In the genomic region with DNA sequence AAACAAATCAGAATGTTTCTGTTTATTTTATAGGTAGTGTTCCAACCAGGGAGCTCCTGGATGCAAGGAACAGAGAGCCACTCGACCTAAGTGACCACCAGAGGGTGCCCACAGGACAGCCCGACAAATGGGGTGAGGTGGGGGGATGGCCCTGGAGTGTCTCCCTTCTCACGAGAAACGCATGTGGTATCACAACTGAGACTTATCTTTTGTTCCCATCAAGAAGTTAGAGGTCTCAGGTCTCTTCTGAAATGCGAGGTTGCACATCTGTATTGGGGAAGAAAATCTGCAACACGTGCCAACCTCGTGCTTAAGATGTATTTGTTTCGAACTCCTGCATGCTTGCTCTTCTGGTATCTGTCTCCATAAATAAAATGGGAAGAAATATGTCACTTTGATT, we compare ENCODE assay signal across 9 cellular contexts.
A peak's percentile ranks its signal among the peaks of the same experiment; 100 is the strongest.
DNase-seq lines count a peak whose midpoint lies in the region; ATAC-seq and TF ChIP-seq lines count a peak whose summit lies in the region.
"Had no signal": no experiment of that assay in that cellular context is flagged by ENCODE, and none has a peak within 500 bp of the region (broad histone marks: within the 10 kb centered on the region; RNA-seq: fewer than 3 reads in every experiment).

No MANE protein-coding gene starts in this region.

- H3K4me1 ChIP-seq in Caco-2, result peaks cover 34% of the 10 kb centered on the region
- no peaks in the 10 kb centered on the region for H3K4me1 ChIP-seq in adipocyte (ENCODE audit: control insufficient read depth, insufficient read depth, low read length)
- H3K4me1 ChIP-seq in right lobe of liver, result no peaks in the 10 kb centered on the region
- H3K4me1 ChIP-seq in esophagus squamous epithelium, result no peaks in the 10 kb centered on the region

- no peak overlapping the region for H3K9ac ChIP-seq in adipocyte (ENCODE audit: low read length)

- H3K36me3 ChIP-seq in Caco-2 (ENCODE audit: control insufficient read depth, insufficient read depth, low read length) (no peaks in the 10 kb centered on the region), adipocyte (ENCODE audit: control insufficient read depth, insufficient read depth, low read length, severe bottlenecking) (no peaks in the 10 kb centered on the region), right lobe of liver (no peaks in the 10 kb centered on the region), esophagus squamous epithelium (no peaks in the 10 kb centered on the region)

- H3K4me3 ChIP-seq in Caco-2 (ENCODE audit: low read depth, low read length) (no peak overlapping the region), adipocyte (ENCODE audit: low read length) (no peak overlapping the region), right lobe of liver (no peak overlapping the region), esophagus squamous epithelium (no peak overlapping the region)

- H3K4me1 Mint-ChIP-seq in Caco-2 (ENCODE audit: low read depth, unreplicated experiment) (peaks cover 27% of the 10 kb centered on the region), HFFc6 (ENCODE audit: low read depth) (no peaks in the 10 kb centered on the region)

- peak; percentile 68 to 74 for DNase-seq in Caco-2
- DNase-seq in HFFc6, result peak; percentile 6
- DNase-seq in adipocyte (ENCODE audit: low read depth), result peak; percentile 44
- DNase-seq in right lobe of liver, result peak in 1 of 3 donors; percentile 46
- no peak for DNase-seq in SW 1271 (lab: John Stamatoyannopoulos, UW)
- no peak for DNase-seq in NOMO-1 treated with dmso at 0.1 percent for 144 hours (lab: John Stamatoyannopoulos, UW; ENCODE audit: unreplicated experiment)
- no peak for DNase-seq in esophagus squamous epithelium (lab: John Stamatoyannopoulos, UW)
- DNase-seq: activated naive CD4-positive, alpha-beta T cell treated with anti-CD3 and anti-CD28 coated beads for 36 hours had no signal

- TF ChIP-seq CTCF in Caco-2 (IDR thresholded peaks at IDR 0.05; ENCODE audit: insufficient read depth in 1 of 2, low read depth in 1 of 2, low read length in 1 of 2, severe bottlenecking in 1 of 2, unreplicated experiment in 1 of 2) (peak; percentile 61 to 76), HFFc6 (IDR thresholded peaks at IDR 0.05) (peak; percentile 78), right lobe of liver (IDR thresholded peaks at IDR 0.05) (peak; percentile 58 to 62 (median 60)), esophagus squamous epithelium (IDR thresholded peaks at IDR 0.05) (peak in 1 of 6 experiments; percentile 19)

- TF ChIP-seq POLR2A in right lobe of liver (IDR thresholded peaks at IDR 0.05), result no peak
- TF ChIP-seq POLR2A in esophagus squamous epithelium (IDR thresholded peaks at IDR 0.05), result no peak

- H3K27me3 Mint-ChIP-seq in Caco-2 (ENCODE audit: insufficient read depth, unreplicated experiment) (no peaks in the 10 kb centered on the region), HFFc6 (ENCODE audit: insufficient read depth) (peaks cover 13% of the 10 kb centered on the region; the same call in 1 of the 2 replicates)

- H3K9me3 ChIP-seq in Caco-2, result no peaks in the 10 kb centered on the region
- H3K9me3 ChIP-seq in adipocyte (ENCODE audit: control insufficient read depth, low read length), result no peaks in the 10 kb centered on the region
- no peaks in the 10 kb centered on the region for H3K9me3 ChIP-seq in right lobe of liver
- no peaks in the 10 kb centered on the region for H3K9me3 ChIP-seq in esophagus squamous epithelium

- H3K27ac Mint-ChIP-seq in Caco-2 (ENCODE audit: unreplicated experiment) (no peak overlapping the region), HFFc6 (no peak overlapping the region)
- H3K27ac Mint-ChIP-seq: activated naive CD4-positive, alpha-beta T cell treated with anti-CD3 and anti-CD28 coated beads for 36 hours had no signal

- intact Hi-C loops in Caco-2 (cut with micrococcal nuclease; ENCODE audit: unreplicated experiment) (loop anchor here (1.0 to 10.0 kb wide), 3 partner anchors 130 to 221 kb away; no protein-coding TSS in a partner anchor), right lobe of liver (cut with DNase I) (no loop called here), esophagus squamous epithelium (cut with DNase I) (no loop called here)

- no peaks in the 10 kb centered on the region for H3K27me3 ChIP-seq in Caco-2 (replicated peaks; ENCODE audit: control insufficient read depth, insufficient read depth, low read length)
- no peaks in the 10 kb centered on the region for H3K27me3 ChIP-seq in adipocyte (replicated peaks; ENCODE audit: control insufficient read depth, insufficient read depth, low read length)
- H3K27me3 ChIP-seq in right lobe of liver, result no peaks in the 10 kb centered on the region
- H3K27me3 ChIP-seq in esophagus squamous epithelium, result no peaks in the 10 kb centered on the region

- 21% methylated on average over 8 of the region's 8 CpGs for WGBS in right lobe of liver (ENCODE audit: insufficient coverage, low coverage, low lambda C conversion rate, missing lambda C conversion rate)
- 50 to 59% methylated on average over 7 to 8 of the region's 8 CpGs for WGBS in esophagus squamous epithelium, 2 donors

- H3K4me3 Mint-ChIP-seq in Caco-2 (ENCODE audit: unreplicated experiment), result no peak overlapping the region
- H3K4me3 Mint-ChIP-seq in HFFc6, result peak overlapping the region; percentile 46; the same call in 1 of the 2 replicates
- H3K4me3 Mint-ChIP-seq: activated naive CD4-positive, alpha-beta T cell treated with anti-CD3 and anti-CD28 coated beads for 36 hours had no signal

- POLR2A ChIA-PET in Caco-2 (lab: Charles Lee), result no interaction called here

- no TSS peak for BruUV-seq in Caco-2 (replicated peaks; lab: Mats Ljungman, UMichigan)

- H3K27ac ChIP-seq in right lobe of liver, result no peak overlapping the region
- H3K27ac ChIP-seq in esophagus squamous epithelium, result no peak overlapping the region

- peaks cover 12% of the 10 kb centered on the region for H3K9me3 Mint-ChIP-seq in Caco-2 (ENCODE audit: unreplicated experiment)
- H3K9me3 Mint-ChIP-seq in HFFc6, result no peaks in the 10 kb centered on the region; the same call in 1 of the 2 replicates

- CTCF ChIA-PET in Caco-2 (lab: Charles Lee), result interaction anchor here (0.6 to 3.4 kb wide), 11 partner anchors 11 to 463 kb away, joined by 3 to 53 read pairs (median 4); no protein-coding TSS in a partner anchor

- ATAC-seq in right lobe of liver (peak; percentile 71 to 93 (median 86)), GM18873 (IDR thresholded peaks at IDR 0.05; ENCODE audit: low FRiP score, unreplicated experiment) (no peak)

- H3K36me3 Mint-ChIP-seq in Caco-2 (ENCODE audit: insufficient read depth, unreplicated experiment) (no peaks in the 10 kb centered on the region), HFFc6 (ENCODE audit: low read depth) (no peaks in the 10 kb centered on the region)

Comparison
In these comparisons a context has a peak if more than half of its experiments do, and no peak if none do; other contexts are left out.
1. DNase-seq: peak in Caco-2 (2 of 2), HFFc6 (single experiment) and adipocyte (single experiment); none in SW 1271 (0 of 2), NOMO-1 treated with dmso at 0.1 percent for 144 hours (single experiment) and esophagus squamous epithelium (single experiment).